ENCODE assay signal across 32 cellular contexts in the genomic region with DNA sequence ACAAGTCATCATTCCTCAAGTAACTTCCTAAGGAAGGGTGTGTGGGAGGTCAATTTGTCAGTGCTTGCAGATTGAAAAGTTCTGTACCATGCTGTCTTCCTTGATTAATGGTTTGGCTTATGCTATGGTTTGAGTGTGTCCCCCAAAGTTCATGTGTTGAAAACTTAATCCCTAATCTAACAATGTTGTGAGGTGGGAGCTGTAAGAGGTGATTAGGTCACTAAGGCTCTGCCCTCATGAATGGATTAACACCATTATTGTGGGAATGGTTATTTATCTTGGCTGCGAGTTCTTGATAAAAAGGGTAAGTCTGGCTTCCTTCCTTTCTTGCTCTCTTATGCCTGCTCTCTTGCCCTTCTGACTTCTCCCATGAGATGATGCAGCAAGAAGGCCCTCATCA. TPM values are rescaled to one million over a fixed set of nuclear protein-coding genes. Genes with fewer than 3 reads are reported as not detected.
"Had no signal": no experiment of that assay in that cellular context is flagged by ENCODE, and none has a peak within 500 bp of the region (broad histone marks: within the 10 kb centered on the region; RNA-seq: fewer than 3 reads in every experiment).

No MANE protein-coding gene starts in this region.

- H3K36me3 Mint-ChIP-seq: naive thymus-derived CD8-positive, alpha-beta T cell; natural killer cell treated with Interleukin-12 subunit alpha and Interleukin-12 subunit beta and Interleukin-15 and Interleukin-18, amount 100 ng/mL, for 72 hours; neural progenitor cell; stimulated activated memory B cell treated with anti-CD40 and anti-IgM and Interleukin-4, amounts not matched to agents 10 μg/mL and 1 μg/mL and 100 μg/mL, for 72 hours; type B pancreatic cell had no signal

- H3K9me3 Mint-ChIP-seq: nephron progenitor cell, neural progenitor cell, type B pancreatic cell had no signal

- H3K27ac Mint-ChIP-seq: naive thymus-derived CD8-positive, alpha-beta T cell; natural killer cell treated with Interleukin-12 subunit alpha and Interleukin-12 subunit beta and Interleukin-15 and Interleukin-18, amount 100 ng/mL, for 72 hours; nephron progenitor cell; neural progenitor cell; progenitor cell of endocrine pancreas; stimulated activated memory B cell treated with anti-CD40 and anti-IgM and Interleukin-4, amounts not matched to agents 10 μg/mL and 1 μg/mL and 100 μg/mL, for 72 hours; stimulated activated naive CD8-positive, alpha-beta T cell treated with anti-CD3 and anti-CD28 coated beads, Interleukin-15, amount 100 ng/mL, for 72 hours; type B pancreatic cell had no signal

- H3K4me3 Mint-ChIP-seq: naive thymus-derived CD8-positive, alpha-beta T cell; natural killer cell treated with Interleukin-12 subunit alpha and Interleukin-12 subunit beta and Interleukin-15 and Interleukin-18, amount 100 ng/mL, for 72 hours; nephron progenitor cell; neural progenitor cell; stimulated activated memory B cell treated with anti-CD40 and anti-IgM and Interleukin-4, amounts not matched to agents 10 μg/mL and 1 μg/mL and 100 μg/mL, for 72 hours; stimulated activated naive CD8-positive, alpha-beta T cell treated with anti-CD3 and anti-CD28 coated beads, Interleukin-15, amount 100 ng/mL, for 72 hours; type B pancreatic cell had no signal

- H3K4me1 Mint-ChIP-seq: naive thymus-derived CD8-positive, alpha-beta T cell; nephron progenitor cell; neural progenitor cell; stimulated activated memory B cell treated with anti-CD40 and anti-IgM and Interleukin-4, amounts not matched to agents 10 μg/mL and 1 μg/mL and 100 μg/mL, for 72 hours; stimulated activated naive CD8-positive, alpha-beta T cell treated with anti-CD3 and anti-CD28 coated beads, Interleukin-15, amount 100 ng/mL, for 72 hours had no signal

- DNase-seq: naive thymus-derived CD8-positive, alpha-beta T cell; nephron progenitor cell; occipital lobe; ovary; posterior cingulate gyrus; psoas muscle; right cardiac atrium; right lobe of liver; spleen; stimulated activated CD4-positive, alpha-beta T cell treated with anti-CD3 and anti-CD28 coated beads, Interleukin-12 subunit alpha, Interleukin-12 subunit beta, amount 100 ng/mL, for 4 hours; stimulated activated CD4-positive, alpha-beta T cell treated with anti-CD3 and anti-CD28 coated beads, Interleukin-1b, Interleukin-23, amount 100 ng/mL, for 48 hours; stimulated activated CD4-positive, alpha-beta T cell treated with anti-CD3 and anti-CD28 coated beads, Interleukin-4, amount 100 ng/mL, for 1 hour; stimulated activated CD4-positive, alpha-beta T cell treated with anti-CD3 and anti-CD28 coated beads, Interleukin-4, amount 100 ng/mL, for 4 hours; stimulated activated CD8-positive, alpha-beta memory T cell treated with anti-CD3 and anti-CD28 coated beads, Interleukin-4, amount 100 ng/mL, for 48 hours; stimulated activated naive CD4-positive, alpha-beta T cell; stimulated activated naive CD8-positive, alpha-beta T cell treated with anti-CD3 and anti-CD28 coated beads, Interleukin-15, amount 100 ng/mL, for 72 hours; stimulated activated naive CD8-positive, alpha-beta T cell treated with anti-CD3 and anti-CD28 coated beads, Interleukin-15, Interleukin-2, amounts not matched to agents 100 U/mL and 50 U/mL, for 24 hours; substantia nigra; testis; tibial artery; transverse colon; upper lobe of right lung; uterus had no signal

- ATAC-seq: naive thymus-derived CD8-positive, alpha-beta T cell; natural killer cell treated with Interleukin-12 subunit alpha and Interleukin-12 subunit beta and Interleukin-15 and Interleukin-18, amount 100 ng/mL, for 72 hours; psoas muscle; right cardiac atrium; right lobe of liver; stimulated activated memory B cell treated with anti-CD40 and anti-IgM and Interleukin-4, amounts not matched to agents 10 μg/mL and 1 μg/mL and 100 μg/mL, for 72 hours; stimulated activated naive CD8-positive, alpha-beta T cell treated with anti-CD3 and anti-CD28 coated beads, Interleukin-15, amount 100 ng/mL, for 72 hours; stimulated activated naive CD8-positive, alpha-beta T cell treated with anti-CD3 and anti-CD28 coated beads, Interleukin-15, Interleukin-2, amounts not matched to agents 100 U/mL and 50 U/mL, for 24 hours; upper lobe of right lung had no signal

- H3K27me3 Mint-ChIP-seq: naive thymus-derived CD8-positive, alpha-beta T cell; natural killer cell treated with Interleukin-12 subunit alpha and Interleukin-12 subunit beta and Interleukin-15 and Interleukin-18, amount 100 ng/mL, for 72 hours; progenitor cell of endocrine pancreas; stimulated activated memory B cell treated with anti-CD40 and anti-IgM and Interleukin-4, amounts not matched to agents 10 μg/mL and 1 μg/mL and 100 μg/mL, for 72 hours; stimulated activated naive CD8-positive, alpha-beta T cell treated with anti-CD3 and anti-CD28 coated beads, Interleukin-15, amount 100 ng/mL, for 72 hours had no signal

RNA-seq across cellular contexts. Expression of a gene that starts 29.3 kb away (rescaled TPM):
- total RNA-seq: naive thymus-derived CD8-positive, alpha-beta T cell; natural killer cell treated with Interleukin-12 subunit alpha and Interleukin-12 subunit beta and Interleukin-15 and Interleukin-18, amount 100 ng/mL, for 72 hours; osteoblast; progenitor cell of endocrine pancreas; psoas muscle; renal cortical epithelial cell; right lobe of liver; smooth muscle cell; suprapubic skin; upper lobe of right lung had no signal
